ENCODE assay signal across 17 cellular contexts in genomic region chr12:47210776-47211175, GRCh38.
DNase-seq lines count a peak whose midpoint lies in the region; ATAC-seq and TF ChIP-seq lines count a peak whose summit lies in the region.
"Had no signal": no experiment of that assay in that cellular context is flagged by ENCODE, and none has a peak within 500 bp of the region (broad histone marks: within the 10 kb centered on the region; RNA-seq: fewer than 3 reads in every experiment).

No MANE protein-coding gene starts in this region.

- in situ Hi-C loops in KBM-7 (cut with MboI; ENCODE audit: low pct_unique_long_range_greater_than_20kb, low sequenced_read_pairs): loop anchor here (25.0 kb wide), 1 partner anchor 177 kb away; no protein-coding TSS in a partner anchor

- no peaks in the 10 kb centered on the region for H3K9me3 ChIP-seq in CD4-positive, alpha-beta T cell (ENCODE audit: control insufficient read depth, low read length)
- H3K9me3 ChIP-seq: lower lobe of right lung, upper lobe of right lung had no signal

- CTCF ChIA-PET in CD4-positive, alpha-beta T cell (lab: Charles Lee): no interaction called here
- CTCF ChIA-PET in activated CD4-positive, alpha-beta memory T cell treated with anti-CD3 and anti-CD28 coated beads, Interleukin-2, amount 10 ng/mL, durations not matched to agents 7 days and 5 days (lab: Charles Lee): interaction anchor here (0.7 to 2.5 kb wide), 5 partner anchors 9 to 226 kb away, joined by 3 to 10 read pairs (median 3); no protein-coding TSS in a partner anchor

- no peaks in the 10 kb centered on the region for H3K27me3 ChIP-seq in CD4-positive, alpha-beta T cell (ENCODE audit: control insufficient read depth, insufficient read depth, low read length)
- H3K27me3 ChIP-seq: hepatocyte, upper lobe of right lung had no signal

- no peak for TF ChIP-seq CTCF in CD4-positive, alpha-beta T cell (IDR thresholded peaks at IDR 0.05)

- peaks cover 68% of the 10 kb centered on the region for H3K36me3 Mint-ChIP-seq in T-helper 2 cell treated with Interferon-gamma antibody and Interleukin-4, amounts not matched to agents 5 μg/mL and 100 μg/mL, for 36 hours (ENCODE audit: low read depth)
- H3K36me3 Mint-ChIP-seq in CD4-positive, alpha-beta T cell (ENCODE audit: low read depth): peaks cover 89% of the 10 kb centered on the region
- peaks cover 76% of the 10 kb centered on the region for H3K36me3 Mint-ChIP-seq in activated CD4-positive, alpha-beta memory T cell treated with anti-CD3 and anti-CD28 coated beads, Interleukin-2, amount 10 ng/mL, durations not matched to agents 7 days and 5 days (ENCODE audit: low read depth)
- peaks cover 13% of the 10 kb centered on the region for H3K36me3 Mint-ChIP-seq in memory B cell

- POLR2A ChIA-PET in CD4-positive, alpha-beta T cell (lab: Charles Lee): interaction anchor here (0.8 to 7.0 kb wide), 7 partner anchors 7 to 99 kb away, joined by 3 to 96 read pairs (median 4); no protein-coding TSS in a partner anchor
- POLR2A ChIA-PET in activated CD4-positive, alpha-beta memory T cell treated with anti-CD3 and anti-CD28 coated beads, Interleukin-2, amount 10 ng/mL, durations not matched to agents 7 days and 5 days (lab: Charles Lee): interaction anchor here (0.6 to 7.3 kb wide), 9 partner anchors 6 to 187 kb away, joined by 3 to 222 read pairs (median 16); partner anchors contain the start of genes AMIGO2 and PCED1B

- peaks cover 67% of the 10 kb centered on the region for H3K4me1 Mint-ChIP-seq in T-helper 2 cell treated with Interferon-gamma antibody and Interleukin-4, amounts not matched to agents 5 μg/mL and 100 μg/mL, for 36 hours (ENCODE audit: low read depth)
- peaks cover 87% of the 10 kb centered on the region for H3K4me1 Mint-ChIP-seq in CD4-positive, alpha-beta T cell (ENCODE audit: low read depth)
- peaks cover 69% of the 10 kb centered on the region for H3K4me1 Mint-ChIP-seq in activated CD4-positive, alpha-beta memory T cell treated with anti-CD3 and anti-CD28 coated beads, Interleukin-2, amount 10 ng/mL, durations not matched to agents 7 days and 5 days
- H3K4me1 Mint-ChIP-seq in memory B cell: peaks cover 45% of the 10 kb centered on the region

- no peak for ATAC-seq in CD4-positive, alpha-beta T cell (ENCODE audit: poor library complexity)
- no peak for ATAC-seq in memory B cell (ENCODE audit: low read depth)
- ATAC-seq in GM21717 (IDR thresholded peaks at IDR 0.05; ENCODE audit: unreplicated experiment): no peak
- ATAC-seq: lower lobe of right lung, upper lobe of right lung had no signal

- H3K9me3 Mint-ChIP-seq in T-helper 2 cell treated with Interferon-gamma antibody and Interleukin-4, amounts not matched to agents 5 μg/mL and 100 μg/mL, for 36 hours: no peaks in the 10 kb centered on the region
- H3K9me3 Mint-ChIP-seq in CD4-positive, alpha-beta T cell: no peaks in the 10 kb centered on the region
- no peaks in the 10 kb centered on the region for H3K9me3 Mint-ChIP-seq in activated CD4-positive, alpha-beta memory T cell treated with anti-CD3 and anti-CD28 coated beads, Interleukin-2, amount 10 ng/mL, durations not matched to agents 7 days and 5 days
- H3K9me3 Mint-ChIP-seq in memory B cell: no peaks in the 10 kb centered on the region

- H3K27ac Mint-ChIP-seq in T-helper 2 cell treated with Interferon-gamma antibody and Interleukin-4, amounts not matched to agents 5 μg/mL and 100 μg/mL, for 36 hours: peak overlapping the region; percentile 60
- peak overlapping the region; percentile 96 for H3K27ac Mint-ChIP-seq in CD4-positive, alpha-beta T cell
- H3K27ac Mint-ChIP-seq in activated CD4-positive, alpha-beta memory T cell treated with anti-CD3 and anti-CD28 coated beads, Interleukin-2, amount 10 ng/mL, durations not matched to agents 7 days and 5 days: peak overlapping the region; percentile 65
- peak overlapping the region; percentile 78 for H3K27ac Mint-ChIP-seq in memory B cell

- H3K27ac ChIP-seq in CD4-positive, alpha-beta T cell (ENCODE audit: low read depth, low read length): peak overlapping the region; percentile 66
- H3K27ac ChIP-seq: hepatocyte, lower lobe of right lung, upper lobe of right lung, WERI-Rb-1 had no signal

- no peaks in the 10 kb centered on the region for H3K27me3 Mint-ChIP-seq in T-helper 2 cell treated with Interferon-gamma antibody and Interleukin-4, amounts not matched to agents 5 μg/mL and 100 μg/mL, for 36 hours (ENCODE audit: low read depth)
- no peaks in the 10 kb centered on the region for H3K27me3 Mint-ChIP-seq in CD4-positive, alpha-beta T cell
- H3K27me3 Mint-ChIP-seq in activated CD4-positive, alpha-beta memory T cell treated with anti-CD3 and anti-CD28 coated beads, Interleukin-2, amount 10 ng/mL, durations not matched to agents 7 days and 5 days: no peaks in the 10 kb centered on the region
- H3K27me3 Mint-ChIP-seq in memory B cell: no peaks in the 10 kb centered on the region

- DNase-seq in T-helper 2 cell treated with Interferon-gamma antibody and Interleukin-4, amounts not matched to agents 5 μg/mL and 100 μg/mL, for 36 hours (ENCODE audit: low spot score): no peak
- DNase-seq in T-helper 2 cell (no peak), memory B cell (ENCODE audit: low spot score in 2 of 2) (no peak), KBM-7 (no peak), HuH-7 (ENCODE audit: low spot score) (no peak)
- no peak for DNase-seq in CD4-positive, alpha-beta T cell
- DNase-seq in activated CD4-positive, alpha-beta memory T cell treated with anti-CD3 and anti-CD28 coated beads, Interleukin-2, amount 10 ng/mL, durations not matched to agents 7 days and 5 days: no peak
- DNase-seq: 8988T, cortex of kidney, lower lobe of right lung, NCI-H2107, NCI-H524 treated with DMSO at 0.1 percent for 48 hours, SHP77, upper lobe of right lung, WERI-Rb-1 had no signal

- intact Hi-C loops in CD4-positive, alpha-beta T cell (cut with DNase I, micrococcal nuclease): no loop called here

- peak overlapping the region; percentile 96 for H3K4me3 Mint-ChIP-seq in T-helper 2 cell treated with Interferon-gamma antibody and Interleukin-4, amounts not matched to agents 5 μg/mL and 100 μg/mL, for 36 hours
- H3K4me3 Mint-ChIP-seq in CD4-positive, alpha-beta T cell: peak overlapping the region; percentile 78
- H3K4me3 Mint-ChIP-seq in activated CD4-positive, alpha-beta memory T cell treated with anti-CD3 and anti-CD28 coated beads, Interleukin-2, amount 10 ng/mL, durations not matched to agents 7 days and 5 days: peak overlapping the region; percentile 85
- H3K4me3 Mint-ChIP-seq in memory B cell: peak overlapping the region; percentile 24

Comparison
In these comparisons a context has a peak if more than half of its experiments do, and no peak if none do; other contexts are left out.
1. H3K4me3 Mint-ChIP-seq: peak in every context shown above with its lines; median percentile 96 in T-helper 2 cell treated with Interferon-gamma antibody and Interleukin-4, amounts not matched to agents 5 μg/mL and 100 μg/mL, for 36 hours; 85 in activated CD4-positive, alpha-beta memory T cell treated with anti-CD3 and anti-CD28 coated beads, Interleukin-2, amount 10 ng/mL, durations not matched to agents 7 days and 5 days; 78 in CD4-positive, alpha-beta T cell; 24 in memory B cell.